ENCODE assay signal across 10 cellular contexts in genomic region chr16:57798953-57799618, GRCh38. TPM values are rescaled to one million over a fixed set of nuclear protein-coding genes. Genes with fewer than 3 reads are reported as not detected.
A peak's percentile ranks its signal among the peaks of the same experiment; 100 is the strongest.
DNase-seq lines count a peak whose midpoint lies in the region; ATAC-seq and TF ChIP-seq lines count a peak whose summit lies in the region.
"Had no signal": no experiment of that assay in that cellular context is flagged by ENCODE, and none has a peak within 500 bp of the region (broad histone marks: within the 10 kb centered on the region; RNA-seq: fewer than 3 reads in every experiment).

No MANE protein-coding gene starts in this region.

- H3K27me3 ChIP-seq in left ventricle myocardium inferior (ENCODE audit: low read depth) (no peaks in the 10 kb centered on the region), right atrium auricular region (no peaks in the 10 kb centered on the region), liver (ENCODE audit: control insufficient read depth in 4 of 4, insufficient read depth in 4 of 4, low read length in 3 of 4) (no peaks in the 10 kb centered on the region), transverse colon (peaks cover 70% of the 10 kb centered on the region), brain microvascular endothelial cell (replicated peaks) (no peaks in the 10 kb centered on the region)

- no peak for TF ChIP-seq RAD21 in liver (IDR thresholded peaks at IDR 0.05)

- intact Hi-C loops in left ventricle myocardium inferior (cut with micrococcal nuclease) (loop anchor here (10.0 kb wide), 1 partner anchor 66 kb away; no protein-coding TSS in a partner anchor), transverse colon (cut with DNase I; ENCODE audit: low total_unique reads) (no loop called here)

- in situ Hi-C loops in transverse colon (cut with MboI; ENCODE audit: low pct_ligation_motif_present in 1 of 4, low pct_unique_long_range_greater_than_20kb in 1 of 4, low sequenced_read_pairs in 3 of 4) (no loop called here), brain microvascular endothelial cell (cut with HindIII; ENCODE audit: low pct_ligation_motif_present, low sequenced_read_pairs) (no loop called here)

- peak overlapping the region in 1 of 2 donors; percentile 2 for H3K9ac ChIP-seq in liver (ENCODE audit: low read depth in 1 of 2, low read length in 2 of 2)

- H3K4me3 ChIP-seq in left ventricle myocardium inferior (peak overlapping the region; percentile 79), right atrium auricular region (no peak overlapping the region), liver (ENCODE audit: low read depth in 1 of 3, low read length in 3 of 3) (peak overlapping the region in 1 of 3 donors; percentile 59), transverse colon (no peak overlapping the region), brain microvascular endothelial cell (ENCODE audit: low read depth, low read length) (no peak overlapping the region)

- H3K9me3 ChIP-seq in left ventricle myocardium inferior (replicated peaks), result no peaks in the 10 kb centered on the region
- no peaks in the 10 kb centered on the region for H3K9me3 ChIP-seq in right atrium auricular region
- H3K9me3 ChIP-seq in liver (ENCODE audit: control insufficient read depth in 4 of 4, low read length in 3 of 4), result no peaks in the 10 kb centered on the region
- H3K9me3 ChIP-seq in transverse colon, result no peaks in the 10 kb centered on the region

- peaks cover 28% of the 10 kb centered on the region for H3K36me3 ChIP-seq in left ventricle myocardium inferior
- peaks cover 24% of the 10 kb centered on the region for H3K36me3 ChIP-seq in right atrium auricular region
- H3K36me3 ChIP-seq in liver (ENCODE audit: control insufficient read depth in 4 of 4, insufficient read depth in 3 of 4, low read depth in 1 of 4, low read length in 3 of 4), result peaks cover 0 to 8% (median 5%) of the 10 kb centered on the region in 4 donors
- no peaks in the 10 kb centered on the region for H3K36me3 ChIP-seq in transverse colon
- peaks cover 29% of the 10 kb centered on the region for H3K36me3 ChIP-seq in brain microvascular endothelial cell (replicated peaks)

- H3K4me1 ChIP-seq in left ventricle myocardium inferior, result peaks cover 87% of the 10 kb centered on the region
- H3K4me1 ChIP-seq in right atrium auricular region, result peaks cover 0 to 53% of the 10 kb centered on the region in 2 donors
- H3K4me1 ChIP-seq in liver (ENCODE audit: control insufficient read depth in 4 of 4, insufficient read depth in 4 of 4, low read length in 3 of 4), result peaks cover 29 to 80% (median 68%) of the 10 kb centered on the region in 4 donors
- peaks cover 12 to 59% (median 35%) of the 10 kb centered on the region in 4 donors for H3K4me1 ChIP-seq in transverse colon

- H3K27ac ChIP-seq in left ventricle myocardium inferior (replicated peaks) (peak overlapping the region; percentile 96), right atrium auricular region (no peak overlapping the region), liver (ENCODE audit: low read depth in 1 of 2, low read length in 2 of 2) (peak overlapping the region; percentile 93 to 96), transverse colon (no peak overlapping the region), brain microvascular endothelial cell (no peak overlapping the region)

- DNase-seq in left ventricle myocardium inferior, result no peak
- no peak for DNase-seq in right atrium auricular region (ENCODE audit: low spot score)
- peak; percentile 59 for DNase-seq in RPMI8226
- no peak for DNase-seq in transverse colon
- no peak for DNase-seq in brain microvascular endothelial cell
- DNase-seq: activated CD4-positive, CD25-positive, alpha-beta regulatory T cell; activated gamma-delta T cell had no signal

- TF ChIP-seq CTCF in left ventricle myocardium inferior (IDR thresholded peaks at IDR 0.05; ENCODE audit: borderline replicate concordance) (no peak), right atrium auricular region (IDR thresholded peaks at IDR 0.05) (no peak), liver (IDR thresholded peaks at IDR 0.05; ENCODE audit: low read depth, low read length, missing input control) (no peak), transverse colon (IDR thresholded peaks at IDR 0.05) (no peak), brain microvascular endothelial cell (IDR thresholded peaks at IDR 0.05; ENCODE audit: low read depth, low read length, missing control alignments) (no peak)

- WGBS in liver, result 52% methylated on average over 6 of the region's 6 CpGs
- 56% methylated on average over 6 of the region's 6 CpGs; no CpG with 5 or more reads in 1 of the 2 donors for WGBS in transverse colon (ENCODE audit: low coverage in 1 of 2), 2 donors

- no peak for ATAC-seq in HG02642 (IDR thresholded peaks at IDR 0.05; ENCODE audit: poor library complexity, unreplicated experiment)
- no peak for ATAC-seq in HG03457 (IDR thresholded peaks at IDR 0.05; ENCODE audit: unreplicated experiment)

- no peak for TF ChIP-seq POLR2A in transverse colon (IDR thresholded peaks at IDR 0.05)

- TF ChIP-seq EP300 in transverse colon (IDR thresholded peaks at IDR 0.05; ENCODE audit: low read depth), result no peak

TF ChIP-seq in liver, 16 proteins besides CTCF, POLR2A, EP300 and RAD21:
- TF ChIP-seq FOXA2 (IDR thresholded peaks at IDR 0.05) (peak; percentile 19), HNF4A (conservative IDR thresholded peaks at IDR 0.05) (no peak)
TF ChIP-seq in liver: peak in this region for 1.

RNA-seq across cellular contexts. Expression of gene KIFC3, which starts 3.2 kb away (rescaled TPM):
- 63.5 TPM for total RNA-seq in left ventricle myocardium inferior
- total RNA-seq in right atrium auricular region, result 10 to 100 TPM; 40.6 to 59.5 TPM
- total RNA-seq in liver, result 100 to 1,000 TPM in 1 of 2 donors, 10 to 100 TPM in 1; 22.2 to 103 TPM
- 10 to 100 TPM; 16.5 to 32.7 TPM for polyA plus RNA-seq in liver
- 10 to 100 TPM in 2 of 4 donors, 1 to 10 TPM in 2; 5.2 to 46.8 (median 13.5) TPM for total RNA-seq in transverse colon

Comparison
In these comparisons a context has a peak if more than half of its experiments do, and no peak if none do; other contexts are left out.
1. H3K27ac ChIP-seq: peak in left ventricle myocardium inferior (single experiment) and liver (2 of 2); none in right atrium auricular region (0 of 2), transverse colon (0 of 4) and brain microvascular endothelial cell (single experiment).